8 cellular contexts compared by ENCODE assay signal in genomic region chr10:32938554-32939061, GRCh38. TPM values are rescaled to one million over a fixed set of nuclear protein-coding genes. Genes with fewer than 3 reads are reported as not detected.
A peak's percentile ranks its signal among the peaks of the same experiment; 100 is the strongest.
DNase-seq lines count a peak whose midpoint lies in the region; ATAC-seq, FAIRE-seq and TF ChIP-seq lines count a peak whose summit lies in the region.

No MANE protein-coding gene starts in this region.

- TF ChIP-seq POLR2A in endothelial cell of umbilical vein (IDR thresholded peaks at IDR 0.05; ENCODE audit: low read depth, low read length) = no peak

- no peaks in the 10 kb centered on the region for H3K9me3 ChIP-seq in CD4-positive, alpha-beta T cell (ENCODE audit: control insufficient read depth, low read length)
- no peaks in the 10 kb centered on the region for H3K9me3 ChIP-seq in endothelial cell of umbilical vein (replicated peaks; ENCODE audit: control insufficient read depth, insufficient read depth, low read length)

- TSS peak; percentile 84 for BruUV-seq in endothelial cell of umbilical vein (replicated peaks; lab: Mats Ljungman, UMichigan)

- dilution Hi-C loops in endothelial cell of umbilical vein (cut with MboI; ENCODE audit: extremely low pct_ligation_motif_present, low sequenced_read_pairs) = no loop called here

- no peak overlapping the region for H3K27ac ChIP-seq in CD4-positive, alpha-beta T cell (ENCODE audit: low read depth, low read length)
- peak overlapping the region; percentile 53 for H3K27ac ChIP-seq in endothelial cell of umbilical vein (ENCODE audit: insufficient read depth, low read depth, low read length)

- H3K79me2 ChIP-seq in endothelial cell of umbilical vein (ENCODE audit: control insufficient read depth, insufficient read depth, low read length) = peaks cover 100% of the 10 kb centered on the region

- no peak for TF ChIP-seq CTCF in CD4-positive, alpha-beta T cell (IDR thresholded peaks at IDR 0.05)
- TF ChIP-seq CTCF in endothelial cell of umbilical vein (IDR thresholded peaks at IDR 0.05; ENCODE audit: extremely low read depth in 1 of 2, insufficient read depth in 1 of 2, low read depth in 1 of 2, low read length in 2 of 2) = no peak

- H3K4me1 Mint-ChIP-seq in CD4-positive, alpha-beta T cell (ENCODE audit: low read depth) = peaks cover 57% of the 10 kb centered on the region

- peak overlapping the region in 1 of 3 experiments; percentile 3 for H3K4me3 ChIP-seq in endothelial cell of umbilical vein (replicated peaks in 1 of 3; ENCODE audit: insufficient read depth in 1 of 3, low read depth in 1 of 3, low read length in 3 of 3)

- CTCF ChIA-PET in CD4-positive, alpha-beta T cell (lab: Charles Lee) = interaction anchor here (0.6 to 1.7 kb wide), 3 partner anchors 17 to 222 kb away, joined by 3 to 4 read pairs (median 3); no protein-coding TSS in a partner anchor
- CTCF ChIA-PET in endothelial cell of umbilical vein (lab: Charles Lee) = interaction anchor here (1.0 to 3.8 kb wide), 5 partner anchors 9 to 71 kb away, joined by 4 to 27 read pairs (median 6); no protein-coding TSS in a partner anchor

- no peak overlapping the region for H2AFZ ChIP-seq in endothelial cell of umbilical vein (ENCODE audit: low read depth, low read length)

- no peaks in the 10 kb centered on the region for H3K9me3 Mint-ChIP-seq in CD4-positive, alpha-beta T cell

- peak; percentile 55 for FAIRE-seq in endothelial cell of umbilical vein (lab: Jason Lieb, UNC)

- peak overlapping the region; percentile 31 for H3K4me2 ChIP-seq in endothelial cell of umbilical vein (ENCODE audit: insufficient read depth, low read length)

- intact Hi-C loops in CD4-positive, alpha-beta T cell (cut with DNase I, micrococcal nuclease) = loop anchor here in 1 of 2 experiments (2.0 to 5.0 kb wide), 2 partner anchors 16 to 69 kb away; no protein-coding TSS in a partner anchor
- intact Hi-C loops in endothelial cell of umbilical vein (cut with micrococcal nuclease) = loop anchor here (1.0 to 2.0 kb wide), 3 partner anchors 20 to 70 kb away; partner anchors contain the start of gene ITGB1

- ATAC-seq in CD4-positive, alpha-beta T cell (ENCODE audit: poor library complexity) = peak; percentile 24
- no peak for ATAC-seq in HG02970 (IDR thresholded peaks at IDR 0.05; ENCODE audit: low FRiP score, unreplicated experiment)

- DNase-seq in CD4-positive, alpha-beta T cell = no peak
- DNase-seq in NCI-H510A treated with DMSO at 0.1 percent for 48 hours (lab: John Stamatoyannopoulos, UW) (peak; percentile 60), endothelial cell of umbilical vein (ENCODE audit: low read depth, low spot score) (no peak), myocyte (ENCODE audit: low read depth) (peak; percentile 87), LoVo (ENCODE audit: low spot score) (no peak)
- DNase-seq in stimulated activated naive CD4-positive, alpha-beta T cell (lab: John Stamatoyannopoulos, UW) = no peak
- DNase-seq in activated CD4-positive, alpha-beta T cell treated with anti-CD3 and anti-CD28 coated beads for 48 hours = no peak

- peak overlapping the region; percentile 40 for H3K4me3 Mint-ChIP-seq in CD4-positive, alpha-beta T cell

- H3K36me3 Mint-ChIP-seq in CD4-positive, alpha-beta T cell (ENCODE audit: low read depth) = peaks cover 51% of the 10 kb centered on the region

- no peaks in the 10 kb centered on the region for H3K27me3 ChIP-seq in CD4-positive, alpha-beta T cell (ENCODE audit: control insufficient read depth, insufficient read depth, low read length)
- H3K27me3 ChIP-seq in endothelial cell of umbilical vein (ENCODE audit: control insufficient read depth in 2 of 2, insufficient read depth in 2 of 2, low read length in 2 of 2) = no peaks in the 10 kb centered on the region

- peak overlapping the region; percentile 36 for H3K27ac Mint-ChIP-seq in CD4-positive, alpha-beta T cell

- H3K9me1 ChIP-seq in endothelial cell of umbilical vein (replicated peaks; ENCODE audit: control insufficient read depth, extremely low read depth, insufficient read depth, low read length) = no peaks in the 10 kb centered on the region

- H3K9ac ChIP-seq in endothelial cell of umbilical vein (replicated peaks; ENCODE audit: extremely low read depth, insufficient read depth, low read length) = peak overlapping the region; percentile 26

- H3K4me1 ChIP-seq in endothelial cell of umbilical vein (ENCODE audit: control insufficient read depth, extremely low read depth, insufficient read depth, low read length) = peaks cover 49% of the 10 kb centered on the region

- H3K36me3 ChIP-seq in endothelial cell of umbilical vein (ENCODE audit: control insufficient read depth in 2 of 2, extremely low read depth in 1 of 2, insufficient read depth in 2 of 2, low read length in 2 of 2) = peaks cover 0 to 15% of the 10 kb centered on the region in 2 experiments

- peaks cover 15% of the 10 kb centered on the region for H4K20me1 ChIP-seq in endothelial cell of umbilical vein (replicated peaks; ENCODE audit: control insufficient read depth, extremely low read depth, insufficient read depth, low read length)

- POLR2A ChIA-PET in CD4-positive, alpha-beta T cell (lab: Charles Lee) = interaction anchor here (0.6 to 1.5 kb wide), 6 partner anchors 9 to 480 kb away, joined by 3 to 6 read pairs (median 3); no protein-coding TSS in a partner anchor
- POLR2A ChIA-PET in endothelial cell of umbilical vein (lab: Charles Lee) = interaction anchor here (1.6 kb wide), 1 partner anchor 42 kb away, joined by 6 read pairs; no protein-coding TSS in a partner anchor

- H3K27me3 Mint-ChIP-seq in CD4-positive, alpha-beta T cell = no peaks in the 10 kb centered on the region

TF ChIP-seq in endothelial cell of umbilical vein, 7 proteins besides CTCF, POLR2A, EP300 and RAD21:
- TF ChIP-seq JUN (IDR thresholded peaks at IDR 0.05; ENCODE audit: borderline replicate concordance, insufficient read depth, insufficient read length, low read depth) (no peak), MAX (IDR thresholded peaks at IDR 0.05; ENCODE audit: insufficient read depth, insufficient read length) (no peak), MYC (IDR thresholded peaks at IDR 0.05; ENCODE audit: low read depth, low read length) (no peak), POLR2AphosphoS5 (IDR thresholded peaks at IDR 0.05; ENCODE audit: insufficient read depth, low read depth, low read length) (no peak), FOS (IDR thresholded peaks at IDR 0.05; ENCODE audit: borderline replicate concordance, insufficient read depth, low read length) (no peak)

RNA-seq across cellular contexts. Expression of gene ITGB1, which starts 19.4 kb away (rescaled TPM):
- total RNA-seq in CD4-positive, alpha-beta T cell = 10 to 100 TPM; 82.4 to 82.9 TPM
- total RNA-seq in endothelial cell of umbilical vein (1,125 and 1,147 TPM in 2 replicates), myocyte (954 and 1,245 TPM in 2 replicates)
- polyA plus RNA-seq in endothelial cell of umbilical vein = 313 and 424 TPM in 2 replicates
- 480 and 502 TPM in 2 replicates for polyA plus RNA-seq in endothelial cell of umbilical vein (2011; cell fraction: cytosol; rRNA removed)
- 255 and 459 TPM in 2 replicates for polyA plus RNA-seq in endothelial cell of umbilical vein (2011; cell fraction: nucleus; rRNA removed)
- polyA plus RNA-seq in endothelial cell of umbilical vein (2012) = 1,054 and 1,144 TPM in 2 replicates
- 909 and 1,209 TPM in 2 replicates for polyA minus RNA-seq in endothelial cell of umbilical vein
- polyA minus RNA-seq in endothelial cell of umbilical vein (2011; cell fraction: cytosol; rRNA and poly(A)+ RNA removed) = 134 TPM
- 270 and 336 TPM in 2 replicates for polyA minus RNA-seq in endothelial cell of umbilical vein (2011; cell fraction: nucleus; rRNA and poly(A)+ RNA removed)
- polyA plus RNA-seq in myocyte (2012) = 869 TPM

Comparison
In these comparisons a context has a peak if more than half of its experiments do, and no peak if none do; other contexts are left out.
1. DNase-seq: peak in NCI-H510A treated with DMSO at 0.1 percent for 48 hours (single experiment) and myocyte (single experiment); none in CD4-positive, alpha-beta T cell (0 of 10), endothelial cell of umbilical vein (single experiment), stimulated activated naive CD4-positive, alpha-beta T cell (0 of 6), LoVo (single experiment) and activated CD4-positive, alpha-beta T cell treated with anti-CD3 and anti-CD28 coated beads for 48 hours (single experiment).
2. RNA of gene ITGB1, which starts 19.4 kb away (total RNA-seq): 1,125 to 1,147 TPM in endothelial cell of umbilical vein and 954 to 1,245 TPM in myocyte; 82.4 to 82.9 TPM in CD4-positive, alpha-beta T cell; every median in the first group is over 10 times any median in the second.